ENCODE assay signal across 12 cellular contexts in the genomic region with DNA sequence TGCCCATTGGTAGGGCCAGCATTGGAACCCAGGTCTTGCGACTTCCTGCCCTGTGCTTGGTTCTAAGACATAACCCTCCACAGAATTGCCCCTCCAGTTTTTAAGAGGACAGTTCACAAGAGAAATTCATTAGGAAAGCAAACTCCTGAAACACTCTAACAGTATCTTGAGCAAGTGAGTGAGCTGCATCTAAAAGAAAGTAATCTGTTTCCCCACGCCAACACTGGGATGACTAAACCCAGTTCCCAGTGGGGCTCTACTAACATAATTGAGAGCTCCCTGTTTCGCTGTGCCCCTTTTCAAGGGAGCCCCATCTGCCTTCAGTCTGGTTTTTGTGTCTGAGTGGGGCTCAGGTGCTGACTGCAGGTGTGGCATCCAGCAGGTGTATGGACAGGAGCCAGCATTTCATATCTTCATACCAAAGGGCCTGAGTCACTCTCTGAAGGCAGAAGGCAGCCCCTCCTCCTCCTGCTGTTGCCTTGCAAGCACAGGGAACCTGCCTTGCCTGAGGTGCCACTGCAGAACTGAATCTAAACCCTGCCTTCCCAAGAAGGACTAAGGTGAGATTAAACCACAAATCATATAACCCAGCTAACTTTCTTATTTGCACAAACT. TPM values are rescaled to one million over a fixed set of nuclear protein-coding genes. Genes with fewer than 3 reads are reported as not detected.
DNase-seq lines count a peak whose midpoint lies in the region; ATAC-seq, FAIRE-seq and TF ChIP-seq lines count a peak whose summit lies in the region.
"Had no signal": no experiment of that assay in that cellular context is flagged by ENCODE, and none has a peak within 500 bp of the region (broad histone marks: within the 10 kb centered on the region; RNA-seq: fewer than 3 reads in every experiment).

No MANE protein-coding gene starts in this region.

- intact Hi-C loops in dorsolateral prefrontal cortex (cut with DNase I), result no loop called here

- H2AFZ ChIP-seq in OCI-LY3 (ENCODE audit: low read depth, low read length), result no peak overlapping the region

- 12 to 65% (median 34%) methylated on average over 3 of the region's 3 CpGs for WGBS in small intestine, 3 donors

- peak overlapping the region; percentile 34; the same call in 1 of the 2 replicates for H3K4me2 ChIP-seq in OCI-LY3 (ENCODE audit: low read length)

- H3K4me3 ChIP-seq in OCI-LY3 (ENCODE audit: low read length) (no peak overlapping the region), small intestine (ENCODE audit: low read depth in 1 of 2, low read length in 2 of 2) (no peak overlapping the region), dorsolateral prefrontal cortex (no peak overlapping the region)
- H3K4me3 ChIP-seq: K562, right lobe of liver had no signal

- H3K36me3 ChIP-seq in OCI-LY3 (replicated peaks; ENCODE audit: low read depth, low read length) (peaks cover 10% of the 10 kb centered on the region), small intestine (ENCODE audit: control insufficient read depth in 2 of 2, insufficient read depth in 2 of 2, low read length in 2 of 2) (no peaks in the 10 kb centered on the region)
- H3K36me3 ChIP-seq: right lobe of liver had no signal

- ATAC-seq in HG03378 (IDR thresholded peaks at IDR 0.05; ENCODE audit: unreplicated experiment), result no peak
- ATAC-seq: K562 had no signal

- H4K20me1 ChIP-seq in OCI-LY3 (ENCODE audit: insufficient read depth, low read length), result peaks cover 7% of the 10 kb centered on the region

- TF ChIP-seq CTCF in OCI-LY3 (IDR thresholded peaks at IDR 0.05; ENCODE audit: low read depth, low read length) (no peak), dorsolateral prefrontal cortex (IDR thresholded peaks at IDR 0.05 in 54 of 56, conservative IDR thresholded peaks at IDR 0.05 in 2 of 56; ENCODE audit: low read depth in 1 of 56, partially characterized antibody in 56 of 56) (no peak)

- H3K9me3 ChIP-seq in OCI-LY3 (ENCODE audit: insufficient read depth, low read length) (no peaks in the 10 kb centered on the region), small intestine (ENCODE audit: control insufficient read depth, low read depth) (no peaks in the 10 kb centered on the region)
- H3K9me3 ChIP-seq: right lobe of liver had no signal

- no peaks in the 10 kb centered on the region for H3K27me3 ChIP-seq in OCI-LY3 (ENCODE audit: low read depth, low read length)
- H3K27me3 ChIP-seq in small intestine (ENCODE audit: control insufficient read depth in 2 of 2, insufficient read depth in 2 of 2, low read length in 2 of 2), result no peaks in the 10 kb centered on the region
- peaks cover 0 to 93% (median 18%) of the 10 kb centered on the region in 45 donors for H3K27me3 ChIP-seq in dorsolateral prefrontal cortex
- H3K27me3 ChIP-seq: right lobe of liver had no signal

- no peak overlapping the region for H3K9ac ChIP-seq in OCI-LY3 (ENCODE audit: low read length)

- H3K4me1 ChIP-seq in OCI-LY3 (ENCODE audit: low read length) (peaks cover 43% of the 10 kb centered on the region), small intestine (ENCODE audit: control insufficient read depth in 2 of 2, insufficient read depth in 1 of 2, low read depth in 1 of 2, low read length in 1 of 2) (peaks cover 0 to 2% of the 10 kb centered on the region in 2 donors)

- no peak for FAIRE-seq in small intestine (lab: Jason Lieb, UNC)
- FAIRE-seq: K562 had no signal

- peaks cover 19% of the 10 kb centered on the region for H3K79me2 ChIP-seq in OCI-LY3 (ENCODE audit: low read length)

- DNase-seq in LoVo (ENCODE audit: low spot score) (peak; percentile 65), glomerular visceral epithelial cell (ENCODE audit: extremely low spot score) (peak; percentile 52), small intestine (peak; percentile 85), dorsolateral prefrontal cortex (no peak), SHP77 (lab: John Stamatoyannopoulos, UW) (no peak), NCI-H2029 treated with DMSO at 0.1 percent for 48 hours (lab: John Stamatoyannopoulos, UW) (no peak)
- DNase-seq: activated T-cell treated with anti-CD3 and anti-CD28 coated beads, Interleukin-2, amount 50 U/mL, for 48 hours; cerebellar nuclear complex; right lobe of liver had no signal

- H3K27ac ChIP-seq in OCI-LY3 (ENCODE audit: low read length) (no peak overlapping the region), small intestine (ENCODE audit: low read depth in 1 of 2, low read length in 1 of 2) (no peak overlapping the region), dorsolateral prefrontal cortex (peak overlapping the region in 3 of 59 donors; percentile 12 to 27 (median 18))
- H3K27ac ChIP-seq: right lobe of liver had no signal

RNA-seq across cellular contexts. Expression of a gene that starts 8.0 kb away (rescaled TPM):
- polyA plus RNA-seq in small intestine, result 1 to 10 TPM; 2.4 to 5.4 (median 3.8) TPM
- total RNA-seq in dorsolateral prefrontal cortex, result 100 to 1,000 TPM in 12 of 120 experiments, 10 to 100 TPM in 108; 41.2 to 186 (median 76.8) TPM
- polyA plus RNA-seq: K562 had no signal

Comparison
In these comparisons a context has a peak if more than half of its experiments do, and no peak if none do; other contexts are left out.
1. DNase-seq: peak in LoVo (single experiment), glomerular visceral epithelial cell (single experiment) and small intestine (single experiment); none in dorsolateral prefrontal cortex (0 of 10), SHP77 (0 of 2) and NCI-H2029 treated with DMSO at 0.1 percent for 48 hours (single experiment).